ENCODE assay signal across 18 cellular contexts in genomic region chr9:18864516-18864915, GRCh38.
"Had no signal": no experiment of that assay in that cellular context is flagged by ENCODE, and none has a peak within 500 bp of the region (broad histone marks: within the 10 kb centered on the region; RNA-seq: fewer than 3 reads in every experiment).

No MANE protein-coding gene starts in this region.

- H3K27ac ChIP-seq: heart left ventricle, neutrophil, pancreas, upper lobe of right lung had no signal

- DNase-seq: effector memory CD8-positive, alpha-beta T cell; foreskin melanocyte; heart left ventricle; hypothalamus; kidney glomerular epithelial cell; naive thymus-derived CD4-positive, alpha-beta T cell; pancreas; right cardiac atrium; small intestine; stimulated activated CD4-positive, alpha-beta T cell treated with anti-CD3 and anti-CD28 coated beads, Interleukin-4, amount 100 ng/mL, for 1 hour; stimulated activated CD8-positive, alpha-beta memory T cell treated with anti-CD3 and anti-CD28 coated beads, Interleukin-4, amount 100 ng/mL, for 48 hours; stimulated activated naive CD8-positive, alpha-beta T cell treated with anti-CD3 and anti-CD28 coated beads, Interleukin-15, Interleukin-2, amounts not matched to agents 100 U/mL and 50 U/mL, for 24 hours; upper lobe of right lung had no signal

- H3K9me3 ChIP-seq: neutrophil, pancreas had no signal

- H3K4me1 Mint-ChIP-seq: naive thymus-derived CD4-positive, alpha-beta T cell; stimulated activated effector memory CD8-positive, alpha-beta T cell treated with anti-CD3 and anti-CD28 coated beads, Interleukin-12 subunit alpha, Interleukin-12 subunit beta, amount 100 ng/mL, for 72 hours had no signal

- H3K36me3 ChIP-seq: heart left ventricle, neutrophil, pancreas, tibial nerve, upper lobe of right lung had no signal

- H3K27me3 ChIP-seq: heart left ventricle, neutrophil, pancreas, tibial nerve, upper lobe of right lung had no signal

- H3K4me3 ChIP-seq: heart left ventricle, pancreas, tibial nerve, upper lobe of right lung had no signal

- H3K27me3 Mint-ChIP-seq: dendritic cell treated with granulocyte-macrophage colony-stimulating factor and Interleukin-4, amounts not matched to agents 40 ng/mL and 50 ng/mL, for 4 days; progenitor cell of endocrine pancreas had no signal

- H3K27ac Mint-ChIP-seq: dendritic cell treated with granulocyte-macrophage colony-stimulating factor and Interleukin-4, amounts not matched to agents 40 ng/mL and 50 ng/mL, for 4 days; effector memory CD8-positive, alpha-beta T cell; naive thymus-derived CD4-positive, alpha-beta T cell; progenitor cell of endocrine pancreas; stimulated activated effector memory CD8-positive, alpha-beta T cell treated with anti-CD3 and anti-CD28 coated beads, Interleukin-12 subunit alpha, Interleukin-12 subunit beta, amount 100 ng/mL, for 72 hours had no signal

- H3K36me3 Mint-ChIP-seq: stimulated activated effector memory CD8-positive, alpha-beta T cell treated with anti-CD3 and anti-CD28 coated beads, Interleukin-12 subunit alpha, Interleukin-12 subunit beta, amount 100 ng/mL, for 72 hours had no signal

- H3K4me1 ChIP-seq: pancreas, upper lobe of right lung had no signal

- ATAC-seq: effector memory CD8-positive, alpha-beta T cell; heart left ventricle; naive thymus-derived CD4-positive, alpha-beta T cell; pancreas; right cardiac atrium; stimulated activated effector memory CD8-positive, alpha-beta T cell treated with anti-CD3 and anti-CD28 coated beads, Interleukin-12 subunit alpha, Interleukin-12 subunit beta, amount 100 ng/mL, for 72 hours; stimulated activated naive CD8-positive, alpha-beta T cell treated with anti-CD3 and anti-CD28 coated beads, Interleukin-15, Interleukin-2, amounts not matched to agents 100 U/mL and 50 U/mL, for 24 hours; upper lobe of right lung had no signal

- H3K9me3 Mint-ChIP-seq: dendritic cell treated with granulocyte-macrophage colony-stimulating factor and Interleukin-4, amounts not matched to agents 40 ng/mL and 50 ng/mL, for 4 days had no signal

- H3K4me3 Mint-ChIP-seq: dendritic cell treated with granulocyte-macrophage colony-stimulating factor and Interleukin-4, amounts not matched to agents 40 ng/mL and 50 ng/mL, for 4 days; effector memory CD8-positive, alpha-beta T cell; naive thymus-derived CD4-positive, alpha-beta T cell; stimulated activated effector memory CD8-positive, alpha-beta T cell treated with anti-CD3 and anti-CD28 coated beads, Interleukin-12 subunit alpha, Interleukin-12 subunit beta, amount 100 ng/mL, for 72 hours had no signal
